In the genomic region with DNA sequence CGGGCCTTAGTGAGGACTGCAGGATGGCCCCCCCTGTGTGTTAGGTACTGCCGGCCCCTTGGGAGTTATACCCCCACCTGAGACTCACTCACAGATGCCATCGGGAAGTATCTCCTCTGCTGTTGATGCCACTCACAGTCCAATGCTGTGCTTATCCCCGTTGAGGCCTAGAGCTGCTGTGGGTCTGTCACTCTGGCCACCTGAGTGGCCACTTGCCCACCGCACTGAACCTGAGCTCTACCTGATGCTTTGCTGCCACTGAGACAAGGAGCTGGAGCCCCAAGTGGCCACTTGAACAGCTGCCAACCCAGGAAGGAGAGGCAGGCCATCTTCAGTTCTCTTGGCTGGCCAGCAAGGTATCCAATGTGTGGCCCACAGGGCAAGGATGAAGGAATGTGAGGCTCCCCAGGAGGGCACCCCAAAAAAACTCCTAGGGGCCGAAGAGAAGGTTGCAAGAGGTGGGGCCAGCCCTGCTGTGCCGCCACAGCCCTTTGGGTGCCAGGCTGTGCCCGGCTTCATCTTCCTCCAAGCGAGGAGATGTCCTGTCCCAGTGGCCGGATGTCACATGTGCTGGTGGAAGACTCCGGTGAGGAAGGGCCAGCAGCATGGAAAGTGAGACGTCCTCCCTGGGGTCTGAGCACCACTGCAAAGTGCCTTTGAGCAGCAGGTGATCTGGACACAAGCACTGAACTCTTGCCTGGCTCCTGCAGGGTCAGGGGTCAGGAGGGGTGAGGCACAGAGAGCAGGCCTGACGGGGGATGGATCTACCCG, we compare ENCODE assay signal across 1 cellular context.
TF ChIP-seq lines count a peak whose summit lies in the region.

No MANE protein-coding gene starts in this region.

TF ChIP-seq in WTC11, 78 proteins besides CTCF, POLR2A, EP300 and RAD21:
- no peak for TF ChIP-seq ZNF138 (CRISPR knock-in tag; conservative IDR thresholded peaks at IDR 0.05)
- TF ChIP-seq ELF4 (CRISPR knock-in tag; IDR thresholded peaks at IDR 0.05; ENCODE audit: low read depth) = no peak
- no peak for TF ChIP-seq ZNF671 (CRISPR knock-in tag; IDR thresholded peaks at IDR 0.05)
- TF ChIP-seq FOXJ3 (CRISPR knock-in tag; IDR thresholded peaks at IDR 0.05; ENCODE audit: borderline replicate concordance) = no peak
- TF ChIP-seq, protein P1, sequence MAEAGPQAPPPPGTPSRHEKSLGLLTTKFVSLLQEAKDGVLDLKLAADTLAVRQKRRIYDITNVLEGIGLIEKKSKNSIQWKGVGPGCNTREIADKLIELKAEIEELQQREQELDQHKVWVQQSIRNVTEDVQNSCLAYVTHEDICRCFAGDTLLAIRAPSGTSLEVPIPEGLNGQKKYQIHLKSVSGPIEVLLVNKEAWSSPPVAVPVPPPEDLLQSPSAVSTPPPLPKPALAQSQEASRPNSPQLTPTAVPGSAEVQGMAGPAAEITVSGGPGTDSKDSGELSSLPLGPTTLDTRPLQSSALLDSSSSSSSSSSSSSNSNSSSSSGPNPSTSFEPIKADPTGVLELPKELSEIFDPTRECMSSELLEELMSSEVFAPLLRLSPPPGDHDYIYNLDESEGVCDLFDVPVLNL (CRISPR knock-in tag; IDR thresholded peaks at IDR 0.05; ENCODE audit: borderline replicate concordance, low read depth) = no peak
- no peak for TF ChIP-seq GTF2I (CRISPR knock-in tag; conservative IDR thresholded peaks at IDR 0.05)
- TF ChIP-seq, protein P2, sequence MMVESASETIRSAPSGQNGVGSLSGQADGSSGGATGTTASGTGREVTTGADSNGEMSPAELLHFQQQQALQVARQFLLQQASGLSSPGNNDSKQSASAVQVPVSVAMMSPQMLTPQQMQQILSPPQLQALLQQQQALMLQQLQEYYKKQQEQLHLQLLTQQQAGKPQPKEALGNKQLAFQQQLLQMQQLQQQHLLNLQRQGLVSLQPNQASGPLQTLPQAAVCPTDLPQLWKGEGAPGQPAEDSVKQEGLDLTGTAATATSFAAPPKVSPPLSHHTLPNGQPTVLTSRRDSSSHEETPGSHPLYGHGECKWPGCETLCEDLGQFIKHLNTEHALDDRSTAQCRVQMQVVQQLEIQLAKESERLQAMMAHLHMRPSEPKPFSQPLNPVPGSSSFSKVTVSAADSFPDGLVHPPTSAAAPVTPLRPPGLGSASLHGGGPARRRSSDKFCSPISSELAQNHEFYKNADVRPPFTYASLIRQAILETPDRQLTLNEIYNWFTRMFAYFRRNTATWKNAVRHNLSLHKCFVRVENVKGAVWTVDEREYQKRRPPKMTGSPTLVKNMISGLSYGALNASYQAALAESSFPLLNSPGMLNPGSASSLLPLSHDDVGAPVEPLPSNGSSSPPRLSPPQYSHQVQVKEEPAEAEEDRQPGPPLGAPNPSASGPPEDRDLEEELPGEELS (CRISPR knock-in tag; IDR thresholded peaks at IDR 0.05) = no peak
- TF ChIP-seq, protein P3, sequence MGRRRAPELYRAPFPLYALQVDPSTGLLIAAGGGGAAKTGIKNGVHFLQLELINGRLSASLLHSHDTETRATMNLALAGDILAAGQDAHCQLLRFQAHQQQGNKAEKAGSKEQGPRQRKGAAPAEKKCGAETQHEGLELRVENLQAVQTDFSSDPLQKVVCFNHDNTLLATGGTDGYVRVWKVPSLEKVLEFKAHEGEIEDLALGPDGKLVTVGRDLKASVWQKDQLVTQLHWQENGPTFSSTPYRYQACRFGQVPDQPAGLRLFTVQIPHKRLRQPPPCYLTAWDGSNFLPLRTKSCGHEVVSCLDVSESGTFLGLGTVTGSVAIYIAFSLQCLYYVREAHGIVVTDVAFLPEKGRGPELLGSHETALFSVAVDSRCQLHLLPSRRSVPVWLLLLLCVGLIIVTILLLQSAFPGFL (CRISPR knock-in tag; IDR thresholded peaks at IDR 0.05; ENCODE audit: borderline replicate concordance) = no peak
- no peak for TF ChIP-seq JAZF1 (CRISPR knock-in tag; IDR thresholded peaks at IDR 0.05)
- TF ChIP-seq NFE2L1 (CRISPR knock-in tag; IDR thresholded peaks at IDR 0.05) = no peak
- TF ChIP-seq TEAD1 (CRISPR knock-in tag; IDR thresholded peaks at IDR 0.05) = no peak
- TF ChIP-seq SMAD4 (CRISPR knock-in tag; IDR thresholded peaks at IDR 0.05) = no peak
- TF ChIP-seq, protein P4, sequence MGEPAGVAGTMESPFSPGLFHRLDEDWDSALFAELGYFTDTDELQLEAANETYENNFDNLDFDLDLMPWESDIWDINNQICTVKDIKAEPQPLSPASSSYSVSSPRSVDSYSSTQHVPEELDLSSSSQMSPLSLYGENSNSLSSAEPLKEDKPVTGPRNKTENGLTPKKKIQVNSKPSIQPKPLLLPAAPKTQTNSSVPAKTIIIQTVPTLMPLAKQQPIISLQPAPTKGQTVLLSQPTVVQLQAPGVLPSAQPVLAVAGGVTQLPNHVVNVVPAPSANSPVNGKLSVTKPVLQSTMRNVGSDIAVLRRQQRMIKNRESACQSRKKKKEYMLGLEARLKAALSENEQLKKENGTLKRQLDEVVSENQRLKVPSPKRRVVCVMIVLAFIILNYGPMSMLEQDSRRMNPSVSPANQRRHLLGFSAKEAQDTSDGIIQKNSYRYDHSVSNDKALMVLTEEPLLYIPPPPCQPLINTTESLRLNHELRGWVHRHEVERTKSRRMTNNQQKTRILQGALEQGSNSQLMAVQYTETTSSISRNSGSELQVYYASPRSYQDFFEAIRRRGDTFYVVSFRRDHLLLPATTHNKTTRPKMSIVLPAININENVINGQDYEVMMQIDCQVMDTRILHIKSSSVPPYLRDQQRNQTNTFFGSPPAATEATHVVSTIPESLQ (CRISPR knock-in tag; IDR thresholded peaks at IDR 0.05) = no peak
